Comparison of ENCODE assay signal across 21 cellular contexts in genomic region chr6:30311669-30312068, GRCh38.
"Had no signal": no experiment of that assay in that cellular context is flagged by ENCODE, and none has a peak within 500 bp of the region (broad histone marks: within the 10 kb centered on the region; RNA-seq: fewer than 3 reads in every experiment).

No MANE protein-coding gene starts in this region.

- ATAC-seq: activated CD4-positive, CD25-positive, alpha-beta regulatory T cell treated with anti-CD3 and anti-CD28 coated beads, Interleukin-2, amount 50 U/mL, for 24 hours; activated naive CD8-positive, alpha-beta T cell treated with anti-CD3 and anti-CD28 coated beads, Interleukin-2, amount 50 U/mL, for 24 hours; body of pancreas; gastroesophageal sphincter; left ventricle myocardium superior; pancreas had no signal

- H3K27me3 ChIP-seq: body of pancreas, cardiac muscle cell, gastroesophageal sphincter, neutrophil, pancreas, right atrium auricular region, thyroid gland had no signal

- H3K27ac ChIP-seq: body of pancreas, cardiac muscle cell, gastroesophageal sphincter, neutrophil, pancreas, psoas muscle, right atrium auricular region, thyroid gland had no signal

- FAIRE-seq: pancreas had no signal

- H3K4me1 ChIP-seq: body of pancreas, gastroesophageal sphincter, pancreas, right atrium auricular region, thyroid gland had no signal

- DNase-seq: activated CD4-positive, alpha-beta memory T cell treated with anti-CD3 and anti-CD28 coated beads, Interleukin-2, amount 10 ng/mL, durations not matched to agents 7 days and 5 days; activated CD4-positive, alpha-beta T cell treated with anti-CD3 and anti-CD28 coated beads, Interleukin-2, amount 10 ng/mL, durations not matched to agents 24 days and 14 days; activated effector memory CD4-positive, alpha-beta T cell treated with anti-CD3 and anti-CD28 coated beads, Interleukin-2, amount 50 U/mL, for 16 hours; activated naive CD4-positive, alpha-beta T cell treated with anti-CD3 and anti-CD28 coated beads, Interleukin-2, amount 50 U/mL, for 16 hours; activated naive CD8-positive, alpha-beta T cell treated with anti-CD3 and anti-CD28 coated beads, Interleukin-2, amount 50 U/mL, for 24 hours; anterior cingulate cortex; body of pancreas; effector CD4-positive, alpha-beta T cell; head of caudate nucleus; hypothalamus; left ventricle myocardium superior; pancreas; psoas muscle; stimulated activated CD4-positive, alpha-beta T cell treated with anti-CD3 and anti-CD28 coated beads, Interleukin-1b, Interleukin-23, amount 100 ng/mL, for 48 hours; substantia nigra; thyroid gland had no signal

- H3K4me3 ChIP-seq: body of pancreas, cardiac muscle cell, gastroesophageal sphincter, pancreas, psoas muscle, right atrium auricular region, thyroid gland had no signal

- H3K36me3 ChIP-seq: pancreas, thyroid gland had no signal

- H3K9me3 ChIP-seq: body of pancreas, gastroesophageal sphincter, neutrophil, pancreas, psoas muscle, right atrium auricular region, thyroid gland had no signal
